In genomic region chr3:111073186-111073585, GRCh38 we compare ENCODE assay signal across 9 cellular contexts. TPM values are rescaled to one million over a fixed set of nuclear protein-coding genes. Genes with fewer than 3 reads are reported as not detected.
DNase-seq lines count a peak whose midpoint lies in the region; ATAC-seq, FAIRE-seq and TF ChIP-seq lines count a peak whose summit lies in the region.
"Had no signal": no experiment of that assay in that cellular context is flagged by ENCODE, and none has a peak within 500 bp of the region (broad histone marks: within the 10 kb centered on the region; RNA-seq: fewer than 3 reads in every experiment).

No MANE protein-coding gene starts in this region.

- peaks cover 5% of the 10 kb centered on the region for H3K36me3 Mint-ChIP-seq in central memory CD8-positive, alpha-beta T cell (ENCODE audit: insufficient read depth)

- TF ChIP-seq POLR2A in A549 (IDR thresholded peaks at IDR 0.05; ENCODE audit: low read length) (no peak), adrenal gland (IDR thresholded peaks at IDR 0.05) (no peak)

- H3K4me1 ChIP-seq in A549 (peaks cover 50% of the 10 kb centered on the region), mucosa of rectum (ENCODE audit: control insufficient read depth in 2 of 2, insufficient read depth in 2 of 2, low read length in 2 of 2) (peaks cover 13% of the 10 kb centered on the region in 2 donors), adrenal gland (replicated peaks in 1 of 2) (peaks cover 14 to 19% of the 10 kb centered on the region in 2 donors)

- DNase-seq in A549 (ENCODE audit: low read depth in 1 of 2, low spot score in 1 of 2) (no peak), HT-29 (ENCODE audit: low spot score) (peak; percentile 31), adrenal gland (no peak), SHP77 treated with DMSO at 0.1 percent for 48 hours (lab: John Stamatoyannopoulos, UW) (no peak), RPMI8226 (no peak), occipital lobe (lab: John Stamatoyannopoulos, UW) (no peak)
- no peak for DNase-seq in central memory CD8-positive, alpha-beta T cell (ENCODE audit: low spot score in 2 of 2)
- DNase-seq: NCI-H2107 had no signal

- H3K27me3 Mint-ChIP-seq in central memory CD8-positive, alpha-beta T cell: peaks cover 27% of the 10 kb centered on the region

- peak overlapping the region; percentile 76 for H3K27ac Mint-ChIP-seq in central memory CD8-positive, alpha-beta T cell (ENCODE audit: low read depth)

- H3K9me3 Mint-ChIP-seq in central memory CD8-positive, alpha-beta T cell: no peaks in the 10 kb centered on the region

- no peak for TF ChIP-seq RAD21 in A549 (conservative IDR thresholded peaks at IDR 0.05 in 1 of 2, IDR thresholded peaks at IDR 0.05 in 1 of 2)

- H3K4me3 Mint-ChIP-seq in central memory CD8-positive, alpha-beta T cell: peak overlapping the region; percentile 96

- no peak for FAIRE-seq in A549 (lab: Jason Lieb, UNC)

- intact Hi-C loops in adrenal gland (cut with DNase I): no loop called here

- H3K36me3 ChIP-seq in mucosa of rectum (ENCODE audit: control insufficient read depth in 2 of 2, insufficient read depth in 2 of 2, low read length in 2 of 2) (no peaks in the 10 kb centered on the region), adrenal gland (replicated peaks in 1 of 2) (no peaks in the 10 kb centered on the region)

- H3K9ac ChIP-seq in mucosa of rectum (ENCODE audit: low read depth in 1 of 2, low read length in 2 of 2): peak overlapping the region; percentile 81 to 86

- TF ChIP-seq CTCF in A549 (IDR thresholded peaks at IDR 0.05) (no peak), adrenal gland (IDR thresholded peaks at IDR 0.05) (no peak)

- H3K27me3 ChIP-seq in mucosa of rectum (ENCODE audit: control insufficient read depth in 2 of 2, insufficient read depth in 2 of 2, low read length in 2 of 2) (no peaks in the 10 kb centered on the region), adrenal gland (no peaks in the 10 kb centered on the region)

- H3K4me3 ChIP-seq in A549 (peak overlapping the region; percentile 93), mucosa of rectum (ENCODE audit: low read length in 2 of 2) (peak overlapping the region; percentile 77 to 91), adrenal gland (peak overlapping the region in 1 of 4 donors; percentile 72)

- ATAC-seq in A549: no peak
- ATAC-seq in central memory CD8-positive, alpha-beta T cell (replicated peaks; ENCODE audit: extremely low read depth, poor library complexity, severe bottlenecking): no peak

- no peak for TF ChIP-seq EP300 in A549 (IDR thresholded peaks at IDR 0.05)

- 55% methylated on average over 5 of the region's 5 CpGs for WGBS in A549 (ENCODE audit: missing lambda C conversion rate)
- 72 to 83% (median 80%) methylated on average over 5 of the region's 5 CpGs for WGBS in adrenal gland, 4 donors

- peak overlapping the region; percentile 93 for H3K4me2 ChIP-seq in A549

- CTCF ChIA-PET in A549 (lab: Yijun Ruan, JAX): interaction anchor here (1.1 kb wide), 1 partner anchor 225 kb away, joined by 4 read pairs; no protein-coding TSS in a partner anchor

- H3K4me1 Mint-ChIP-seq in central memory CD8-positive, alpha-beta T cell: peaks cover 39% of the 10 kb centered on the region

- H3K27ac ChIP-seq in A549 (peak overlapping the region; percentile 97 to 98; a peak in 5 of 6 replicates), mucosa of rectum (ENCODE audit: low read depth in 2 of 2, low read length in 2 of 2) (no peak overlapping the region), adrenal gland (no peak overlapping the region)

- no peaks in the 10 kb centered on the region for H3K9me3 ChIP-seq in A549
- H3K9me3 ChIP-seq in mucosa of rectum (ENCODE audit: control insufficient read depth in 2 of 2, low read length in 2 of 2): no peaks in the 10 kb centered on the region
- H3K9me3 ChIP-seq in adrenal gland (replicated peaks in 1 of 3): no peaks in the 10 kb centered on the region

- POLR2A ChIA-PET in A549 (lab: Yijun Ruan, JAX): no interaction called here

TF ChIP-seq in A549, 52 proteins besides CTCF, POLR2A, EP300 and RAD21:
- no peak for TF ChIP-seq MAFK (IDR thresholded peaks at IDR 0.05; ENCODE audit: partially characterized antibody)
- TF ChIP-seq HMGXB4 (CRISPR knock-in tag; IDR thresholded peaks at IDR 0.05; ENCODE audit: borderline replicate concordance): no peak
- TF ChIP-seq KDM1A (IDR thresholded peaks at IDR 0.05; ENCODE audit: low read depth): no peak
- TF ChIP-seq HDAC2 (IDR thresholded peaks at IDR 0.05): no peak
- TF ChIP-seq KDM5A (IDR thresholded peaks at IDR 0.05): no peak
- no peak for TF ChIP-seq ZNF302 (CRISPR knock-in tag; IDR thresholded peaks at IDR 0.05)
- no peak for TF ChIP-seq FOXS1 (CRISPR knock-in tag; IDR thresholded peaks at IDR 0.05)
- TF ChIP-seq EHF (CRISPR knock-in tag; IDR thresholded peaks at IDR 0.05): no peak
- no peak for TF ChIP-seq ZC3H11A (IDR thresholded peaks at IDR 0.05)
- no peak for TF ChIP-seq ZSCAN20 (CRISPR knock-in tag; IDR thresholded peaks at IDR 0.05)

RNA-seq across cellular contexts. Expression of gene NECTIN3, which starts 1.6 kb away (rescaled TPM):
- 36.6 and 38.4 TPM in 2 replicates for polyA plus RNA-seq in A549 (2011; rRNA removed)
- polyA plus RNA-seq in A549 (2012; cell fraction: cytosol; rRNA removed): 5.4 and 7.8 TPM in 2 replicates
- polyA plus RNA-seq in A549 (2012; cell fraction: nucleus; rRNA removed): 4.1 and 5.1 TPM in 2 replicates
- 28.3 to 33.2 TPM (median 29.8 TPM) in 3 replicates for polyA plus RNA-seq in A549 (2017; fragmentation: RNase III; extraction: RNeasy Plus Mini Kit Qiagen cat#74134 plus additional on column Dnase treatment)
- 33.9 and 34.1 TPM in 2 replicates for polyA minus RNA-seq in A549 (2011; rRNA and poly(A)+ RNA removed)
- total RNA-seq in HT-29 (2014; rRNA removed; shearing (Covaris generic)): 16.1 and 18.6 TPM in 2 replicates
- total RNA-seq in adrenal gland: 10 to 100 TPM in 7 of 8 donors, 1 to 10 TPM in 1; 9.1 to 22.7 (median 15.2) TPM
- polyA plus RNA-seq in adrenal gland: 10 to 100 TPM in 1 of 3 donors, 1 to 10 TPM in 2; 1.3 to 31.5 (median 1.6) TPM
- 159 TPM for total RNA-seq in occipital lobe

Comparison
In these comparisons a context has a peak if more than half of its experiments do, and no peak if none do; other contexts are left out.
1. H3K27ac ChIP-seq: peak in A549 (2 of 2); none in mucosa of rectum (0 of 2) and adrenal gland (0 of 5).